In genomic region chr2:98118161-98118560, GRCh38 we compare ENCODE assay signal across 1 cellular context.
TF ChIP-seq lines count a peak whose summit lies in the region.

No MANE protein-coding gene starts in this region.

TF ChIP-seq in IMR-90, 13 proteins besides CTCF, POLR2A, EP300 and RAD21 (continued from another document):
- TF ChIP-seq ELK1 (IDR thresholded peaks at IDR 0.05; ENCODE audit: borderline replicate concordance, low read depth, low read length) (no peak), NFE2L2 (IDR thresholded peaks at IDR 0.05; ENCODE audit: low read depth, low read length) (no peak), RFX5 (IDR thresholded peaks at IDR 0.05; ENCODE audit: low read depth, low read length) (no peak), SMC3 (IDR thresholded peaks at IDR 0.05; ENCODE audit: low read depth, low read length) (no peak), BHLHE40 (IDR thresholded peaks at IDR 0.05; ENCODE audit: low read depth, low read length) (no peak)
- TF ChIP-seq, protein P1, sequence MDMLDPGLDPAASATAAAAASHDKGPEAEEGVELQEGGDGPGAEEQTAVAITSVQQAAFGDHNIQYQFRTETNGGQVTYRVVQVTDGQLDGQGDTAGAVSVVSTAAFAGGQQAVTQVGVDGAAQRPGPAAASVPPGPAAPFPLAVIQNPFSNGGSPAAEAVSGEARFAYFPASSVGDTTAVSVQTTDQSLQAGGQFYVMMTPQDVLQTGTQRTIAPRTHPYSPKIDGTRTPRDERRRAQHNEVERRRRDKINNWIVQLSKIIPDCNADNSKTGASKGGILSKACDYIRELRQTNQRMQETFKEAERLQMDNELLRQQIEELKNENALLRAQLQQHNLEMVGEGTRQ (IDR thresholded peaks at IDR 0.05; ENCODE audit: low read depth, low read length): no peak
TF ChIP-seq in IMR-90: peak in this region for 0.
